1 cellular context compared by ENCODE assay signal in the genomic region with DNA sequence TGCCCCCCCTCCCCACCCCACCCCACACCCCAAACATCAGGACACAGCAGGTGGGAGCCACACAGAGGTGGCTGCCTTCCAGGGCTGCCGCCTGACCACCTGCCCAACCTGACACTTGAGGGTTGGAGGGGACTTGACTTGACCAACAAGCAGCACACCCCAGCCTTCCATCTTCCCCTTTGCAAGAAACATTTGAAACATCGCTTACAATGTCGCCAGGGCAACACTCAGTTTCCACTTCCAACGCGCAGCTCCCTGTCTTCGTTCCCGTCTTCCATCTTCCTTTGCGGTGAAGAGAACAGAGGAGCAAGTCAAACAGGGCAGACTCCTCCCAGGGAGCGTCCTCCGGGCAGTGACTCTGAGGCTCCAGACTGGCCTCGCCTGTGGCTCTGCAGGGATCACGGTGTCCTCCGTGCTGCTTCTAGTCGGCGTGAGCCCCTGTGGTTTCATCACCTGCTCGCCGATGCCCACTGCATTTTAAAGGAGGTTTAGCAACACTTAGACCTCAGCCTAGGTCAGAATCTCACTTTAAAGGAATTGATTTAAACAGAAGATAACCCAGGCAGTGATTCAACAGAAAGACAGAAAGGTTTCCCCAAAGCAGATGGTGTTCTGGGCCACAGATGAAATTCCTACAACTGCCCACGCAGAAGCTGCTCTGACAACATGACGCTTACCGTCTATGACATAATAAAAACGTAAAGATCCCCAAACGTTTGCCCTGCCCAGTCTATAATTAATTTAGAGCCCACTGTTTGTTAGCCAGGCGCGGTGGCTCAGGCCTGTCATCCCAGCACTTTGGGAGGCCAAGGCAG.
TF ChIP-seq lines count a peak whose summit lies in the region.

No MANE protein-coding gene starts in this region.

TF ChIP-seq in H1, 55 proteins besides CTCF, POLR2A, EP300 and RAD21:
- TF ChIP-seq SP4 (IDR thresholded peaks at IDR 0.05; ENCODE audit: low read length) (no peak), CREB1 (IDR thresholded peaks at IDR 0.05) (no peak), JUN (IDR thresholded peaks at IDR 0.05; ENCODE audit: low read depth, low read length) (no peak), SIN3A (conservative IDR thresholded peaks at IDR 0.05 in 1 of 2, IDR thresholded peaks at IDR 0.05 in 1 of 2; ENCODE audit: low read depth in 1 of 2, low read length in 2 of 2) (no peak), SP2 (IDR thresholded peaks at IDR 0.05; ENCODE audit: low read length) (no peak), TAF7 (optimal IDR thresholded peaks at IDR 0.05; ENCODE audit: borderline replicate concordance, low read depth, low read length) (no peak), E2F6 (IDR thresholded peaks at IDR 0.05) (no peak), ASH2L (IDR thresholded peaks at IDR 0.05; ENCODE audit: low read length) (no peak)
- TF ChIP-seq, protein P1, sequence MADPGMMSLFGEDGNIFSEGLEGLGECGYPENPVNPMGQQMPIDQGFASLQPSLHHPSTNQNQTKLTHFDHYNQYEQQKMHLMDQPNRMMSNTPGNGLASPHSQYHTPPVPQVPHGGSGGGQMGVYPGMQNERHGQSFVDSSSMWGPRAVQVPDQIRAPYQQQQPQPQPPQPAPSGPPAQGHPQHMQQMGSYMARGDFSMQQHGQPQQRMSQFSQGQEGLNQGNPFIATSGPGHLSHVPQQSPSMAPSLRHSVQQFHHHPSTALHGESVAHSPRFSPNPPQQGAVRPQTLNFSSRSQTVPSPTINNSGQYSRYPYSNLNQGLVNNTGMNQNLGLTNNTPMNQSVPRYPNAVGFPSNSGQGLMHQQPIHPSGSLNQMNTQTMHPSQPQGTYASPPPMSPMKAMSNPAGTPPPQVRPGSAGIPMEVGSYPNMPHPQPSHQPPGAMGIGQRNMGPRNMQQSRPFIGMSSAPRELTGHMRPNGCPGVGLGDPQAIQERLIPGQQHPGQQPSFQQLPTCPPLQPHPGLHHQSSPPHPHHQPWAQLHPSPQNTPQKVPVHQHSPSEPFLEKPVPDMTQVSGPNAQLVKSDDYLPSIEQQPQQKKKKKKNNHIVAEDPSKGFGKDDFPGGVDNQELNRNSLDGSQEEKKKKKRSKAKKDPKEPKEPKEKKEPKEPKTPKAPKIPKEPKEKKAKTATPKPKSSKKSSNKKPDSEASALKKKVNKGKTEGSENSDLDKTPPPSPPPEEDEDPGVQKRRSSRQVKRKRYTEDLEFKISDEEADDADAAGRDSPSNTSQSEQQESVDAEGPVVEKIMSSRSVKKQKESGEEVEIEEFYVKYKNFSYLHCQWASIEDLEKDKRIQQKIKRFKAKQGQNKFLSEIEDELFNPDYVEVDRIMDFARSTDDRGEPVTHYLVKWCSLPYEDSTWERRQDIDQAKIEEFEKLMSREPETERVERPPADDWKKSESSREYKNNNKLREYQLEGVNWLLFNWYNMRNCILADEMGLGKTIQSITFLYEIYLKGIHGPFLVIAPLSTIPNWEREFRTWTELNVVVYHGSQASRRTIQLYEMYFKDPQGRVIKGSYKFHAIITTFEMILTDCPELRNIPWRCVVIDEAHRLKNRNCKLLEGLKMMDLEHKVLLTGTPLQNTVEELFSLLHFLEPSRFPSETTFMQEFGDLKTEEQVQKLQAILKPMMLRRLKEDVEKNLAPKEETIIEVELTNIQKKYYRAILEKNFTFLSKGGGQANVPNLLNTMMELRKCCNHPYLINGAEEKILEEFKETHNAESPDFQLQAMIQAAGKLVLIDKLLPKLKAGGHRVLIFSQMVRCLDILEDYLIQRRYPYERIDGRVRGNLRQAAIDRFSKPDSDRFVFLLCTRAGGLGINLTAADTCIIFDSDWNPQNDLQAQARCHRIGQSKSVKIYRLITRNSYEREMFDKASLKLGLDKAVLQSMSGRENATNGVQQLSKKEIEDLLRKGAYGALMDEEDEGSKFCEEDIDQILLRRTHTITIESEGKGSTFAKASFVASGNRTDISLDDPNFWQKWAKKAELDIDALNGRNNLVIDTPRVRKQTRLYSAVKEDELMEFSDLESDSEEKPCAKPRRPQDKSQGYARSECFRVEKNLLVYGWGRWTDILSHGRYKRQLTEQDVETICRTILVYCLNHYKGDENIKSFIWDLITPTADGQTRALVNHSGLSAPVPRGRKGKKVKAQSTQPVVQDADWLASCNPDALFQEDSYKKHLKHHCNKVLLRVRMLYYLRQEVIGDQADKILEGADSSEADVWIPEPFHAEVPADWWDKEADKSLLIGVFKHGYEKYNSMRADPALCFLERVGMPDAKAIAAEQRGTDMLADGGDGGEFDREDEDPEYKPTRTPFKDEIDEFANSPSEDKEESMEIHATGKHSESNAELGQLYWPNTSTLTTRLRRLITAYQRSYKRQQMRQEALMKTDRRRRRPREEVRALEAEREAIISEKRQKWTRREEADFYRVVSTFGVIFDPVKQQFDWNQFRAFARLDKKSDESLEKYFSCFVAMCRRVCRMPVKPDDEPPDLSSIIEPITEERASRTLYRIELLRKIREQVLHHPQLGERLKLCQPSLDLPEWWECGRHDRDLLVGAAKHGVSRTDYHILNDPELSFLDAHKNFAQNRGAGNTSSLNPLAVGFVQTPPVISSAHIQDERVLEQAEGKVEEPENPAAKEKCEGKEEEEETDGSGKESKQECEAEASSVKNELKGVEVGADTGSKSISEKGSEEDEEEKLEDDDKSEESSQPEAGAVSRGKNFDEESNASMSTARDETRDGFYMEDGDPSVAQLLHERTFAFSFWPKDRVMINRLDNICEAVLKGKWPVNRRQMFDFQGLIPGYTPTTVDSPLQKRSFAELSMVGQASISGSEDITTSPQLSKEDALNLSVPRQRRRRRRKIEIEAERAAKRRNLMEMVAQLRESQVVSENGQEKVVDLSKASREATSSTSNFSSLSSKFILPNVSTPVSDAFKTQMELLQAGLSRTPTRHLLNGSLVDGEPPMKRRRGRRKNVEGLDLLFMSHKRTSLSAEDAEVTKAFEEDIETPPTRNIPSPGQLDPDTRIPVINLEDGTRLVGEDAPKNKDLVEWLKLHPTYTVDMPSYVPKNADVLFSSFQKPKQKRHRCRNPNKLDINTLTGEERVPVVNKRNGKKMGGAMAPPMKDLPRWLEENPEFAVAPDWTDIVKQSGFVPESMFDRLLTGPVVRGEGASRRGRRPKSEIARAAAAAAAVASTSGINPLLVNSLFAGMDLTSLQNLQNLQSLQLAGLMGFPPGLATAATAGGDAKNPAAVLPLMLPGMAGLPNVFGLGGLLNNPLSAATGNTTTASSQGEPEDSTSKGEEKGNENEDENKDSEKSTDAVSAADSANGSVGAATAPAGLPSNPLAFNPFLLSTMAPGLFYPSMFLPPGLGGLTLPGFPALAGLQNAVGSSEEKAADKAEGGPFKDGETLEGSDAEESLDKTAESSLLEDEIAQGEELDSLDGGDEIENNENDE (IDR thresholded peaks at IDR 0.05; ENCODE audit: insufficient replicate concordance, low read length): no peak
TF ChIP-seq in H1: peak in this region for 0.
